8 cellular contexts compared by ENCODE assay signal in the genomic region with DNA sequence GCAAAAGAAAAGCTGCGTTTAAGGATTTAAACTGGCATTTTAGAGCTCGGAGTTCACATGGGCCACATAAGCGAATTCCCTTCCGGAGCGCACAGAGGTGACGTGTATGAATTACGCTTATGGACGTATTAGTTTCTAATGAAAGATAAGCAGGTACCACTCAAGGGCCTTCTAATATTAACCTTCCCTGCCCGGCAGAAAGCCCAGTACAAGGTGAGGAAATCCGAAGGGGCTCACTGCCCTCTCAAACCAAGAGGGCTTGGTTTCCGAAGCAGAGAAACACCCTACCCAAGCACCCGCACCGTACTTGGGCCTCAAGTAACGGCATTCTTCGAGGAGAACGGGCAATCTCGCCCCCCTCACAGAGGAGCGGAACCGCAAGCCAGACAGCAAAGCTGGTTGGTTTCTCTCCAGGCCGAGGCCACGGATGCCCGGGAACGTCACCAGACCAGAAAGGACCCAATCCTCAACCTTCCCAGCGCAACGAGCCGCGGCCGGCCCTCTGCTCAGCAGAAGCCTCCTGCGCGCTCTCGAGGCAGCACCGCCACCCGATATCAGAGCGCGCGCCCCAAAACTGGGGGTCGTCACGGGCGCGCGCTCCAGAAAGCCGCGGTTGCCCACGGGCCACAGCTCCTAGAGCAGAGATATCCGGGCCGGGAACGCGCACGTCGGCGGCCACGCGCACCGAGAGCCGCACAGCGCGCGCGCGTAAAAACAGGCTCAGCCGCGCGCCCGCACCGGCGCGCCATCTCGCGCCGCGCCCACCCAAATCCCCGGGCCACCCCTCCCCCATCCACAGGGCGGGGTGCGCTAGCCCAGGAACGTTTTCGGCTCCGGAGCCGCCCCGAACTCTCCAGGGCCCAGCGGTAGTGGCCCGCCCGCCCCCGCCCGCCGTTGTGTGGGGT. TPM values are rescaled to one million over a fixed set of nuclear protein-coding genes. Genes with fewer than 3 reads are reported as not detected.
DNase-seq lines count a peak whose midpoint lies in the region; ATAC-seq, FAIRE-seq and TF ChIP-seq lines count a peak whose summit lies in the region.

No MANE protein-coding gene starts in this region.

- H3K27ac Mint-ChIP-seq in astrocyte (ENCODE audit: unreplicated experiment), result peak overlapping the region; percentile 97

- no peak for TF ChIP-seq CTCF in HCT116 (IDR thresholded peaks at IDR 0.05 in 2 of 3, conservative IDR thresholded peaks at IDR 0.05 in 1 of 3; ENCODE audit: borderline replicate concordance in 1 of 3, insufficient read depth in 1 of 3, low read depth in 2 of 3, low read length in 2 of 3)
- no peak for TF ChIP-seq CTCF in MM.1S (IDR thresholded peaks at IDR 0.05; ENCODE audit: low read length)
- TF ChIP-seq CTCF in astrocyte (IDR thresholded peaks at IDR 0.05; ENCODE audit: insufficient read depth, low read depth, low read length), result no peak
- no peak for TF ChIP-seq CTCF in retinal pigment epithelial cell (conservative IDR thresholded peaks at IDR 0.05; ENCODE audit: low read depth, low read length)

- H3K4me3 ChIP-seq in GM08714 (ENCODE audit: low read length) (peak overlapping the region; percentile 77), HCT116 (replicated peaks in 1 of 2; ENCODE audit: low read depth in 1 of 2, low read length in 2 of 2) (peak overlapping the region; percentile 69 to 75), MM.1S (ENCODE audit: low read length) (peak overlapping the region; percentile 97), astrocyte (ENCODE audit: insufficient read depth, low read depth, low read length) (peak overlapping the region; percentile 87), retinal pigment epithelial cell (ENCODE audit: low read length) (peak overlapping the region; percentile 98)

- no peak for TF ChIP-seq RAD21 in HCT116 (IDR thresholded peaks at IDR 0.05; ENCODE audit: low read depth)

- H3K27me3 ChIP-seq in HCT116 (ENCODE audit: insufficient read depth, low read length) (no peaks in the 10 kb centered on the region), MM.1S (replicated peaks; ENCODE audit: insufficient read depth, low read length) (no peaks in the 10 kb centered on the region), astrocyte (ENCODE audit: insufficient read depth, low read length) (no peaks in the 10 kb centered on the region)

- H4K20me1 ChIP-seq in HCT116 (ENCODE audit: insufficient read depth) (no peaks in the 10 kb centered on the region; the same call in 1 of the 2 replicates), MM.1S (ENCODE audit: insufficient read depth, low read length) (peaks cover 6% of the 10 kb centered on the region), astrocyte (ENCODE audit: insufficient read depth, low read length) (peaks cover 48% of the 10 kb centered on the region)

- peak; percentile 43 for ATAC-seq in HCT116

- H3K4me3 Mint-ChIP-seq in astrocyte (ENCODE audit: unreplicated experiment), result peak overlapping the region; percentile 93

- H3K9me3 ChIP-seq in HCT116 (ENCODE audit: control insufficient read depth in 1 of 2, insufficient read depth in 1 of 2, low read depth in 1 of 2, low read length in 2 of 2), result no peaks in the 10 kb centered on the region
- no peaks in the 10 kb centered on the region for H3K9me3 ChIP-seq in MM.1S (replicated peaks; ENCODE audit: insufficient read depth, low read length)
- H3K9me3 ChIP-seq in astrocyte (ENCODE audit: insufficient read depth, low read depth, low read length), result no peaks in the 10 kb centered on the region

- H3F3A ChIP-seq in MM.1S (ENCODE audit: insufficient read depth, low read length), result peaks cover 25% of the 10 kb centered on the region

- BruUV-seq in HCT116 (replicated peaks; lab: Mats Ljungman, UMichigan), result TSS peak; percentile 72

- H3K79me2 ChIP-seq in HCT116 (ENCODE audit: insufficient read depth, low read length) (peaks cover 51% of the 10 kb centered on the region), MM.1S (ENCODE audit: low read length) (peaks cover 52% of the 10 kb centered on the region), astrocyte (ENCODE audit: insufficient read depth, low read length) (peaks cover 50% of the 10 kb centered on the region)

- peaks cover 15% of the 10 kb centered on the region for H3K4me1 Mint-ChIP-seq in astrocyte (ENCODE audit: low read depth, unreplicated experiment)

- POLR2A ChIA-PET in HCT116 (lab: Charles Lee), result interaction anchor here (0.7 to 3.2 kb wide), 18 partner anchors 7 to 837 kb away, joined by 3 to 36 read pairs (median 6); a partner anchor contains a TSS

- no peak for FAIRE-seq in astrocyte (lab: Jason Lieb, UNC)

- H3K27ac ChIP-seq in HCT116 (ENCODE audit: low read depth, low read length), result peak overlapping the region; percentile 90
- peak overlapping the region; percentile 90 for H3K27ac ChIP-seq in MM.1S (ENCODE audit: low read length)
- H3K27ac ChIP-seq in astrocyte (ENCODE audit: low read depth, low read length), result peak overlapping the region; percentile 94

- TF ChIP-seq POLR2A in HCT116 (IDR thresholded peaks at IDR 0.05; ENCODE audit: borderline replicate concordance, extremely low read depth, insufficient read depth, insufficient read length), result no peak

- peaks cover 0 to 23% of the 10 kb centered on the region in 2 experiments; a peak in 1 of 4 replicates for H3K36me3 ChIP-seq in HCT116 (ENCODE audit: control insufficient read depth in 1 of 2, insufficient read depth in 2 of 2, low read length in 2 of 2)
- peaks cover 5% of the 10 kb centered on the region; the same call in 1 of the 2 replicates for H3K36me3 ChIP-seq in MM.1S (replicated peaks; ENCODE audit: insufficient read depth, low read length)
- peaks cover 10% of the 10 kb centered on the region for H3K36me3 ChIP-seq in astrocyte (ENCODE audit: insufficient read depth, low read length)

- H3K9me2 ChIP-seq in HCT116 (ENCODE audit: insufficient read depth), result no peaks in the 10 kb centered on the region
- H3K9me2 ChIP-seq in MM.1S (replicated peaks; ENCODE audit: insufficient read depth, low read length), result no peaks in the 10 kb centered on the region

- intact Hi-C loops in HCT116 (cut with micrococcal nuclease), result no loop called here

- CTCF ChIA-PET in HCT116 (lab: Charles Lee), result interaction anchor here (0.6 to 3.5 kb wide), 11 partner anchors 10 to 838 kb away, joined by 3 to 29 read pairs (median 5); a partner anchor contains a TSS

- no peaks in the 10 kb centered on the region for H3K27me3 Mint-ChIP-seq in astrocyte (ENCODE audit: low read depth, unreplicated experiment)

- DNase-seq in HCT116 (ENCODE audit: low read depth, low spot score) (peak; percentile 49), MM.1S (peak; percentile 74), T-helper 22 cell (ENCODE audit: low read depth) (peak; percentile 65), astrocyte (ENCODE audit: low read depth) (peak; percentile 81), hippocampal formation (lab: John Stamatoyannopoulos, UW) (peak; percentile 46 to 75), retinal pigment epithelial cell (ENCODE audit: low read depth) (peak; percentile 73), GM19240 (ENCODE audit: insufficient read length, low spot score) (no peak)

- no peaks in the 10 kb centered on the region for H3K9me3 Mint-ChIP-seq in astrocyte (ENCODE audit: unreplicated experiment)

- peak overlapping the region; percentile 78 for H3K4me2 ChIP-seq in HCT116 (ENCODE audit: low read length)
- H3K4me2 ChIP-seq in MM.1S (ENCODE audit: low read depth, low read length), result peak overlapping the region; percentile 89
- peak overlapping the region; percentile 85 for H3K4me2 ChIP-seq in astrocyte (ENCODE audit: low read length)

- H3K36me3 Mint-ChIP-seq in astrocyte (ENCODE audit: low read depth, unreplicated experiment), result peaks cover 8% of the 10 kb centered on the region

- peaks cover 6 to 23% of the 10 kb centered on the region in 2 experiments; a peak in 3 of 4 replicates for H3K4me1 ChIP-seq in HCT116 (ENCODE audit: control insufficient read depth in 1 of 2, insufficient read depth in 2 of 2, low read length in 2 of 2)
- H3K4me1 ChIP-seq in MM.1S (ENCODE audit: low read length), result peaks cover 4% of the 10 kb centered on the region
- peaks cover 13% of the 10 kb centered on the region for H3K4me1 ChIP-seq in astrocyte (ENCODE audit: insufficient read depth, low read length)

- no peak overlapping the region for H2AFZ ChIP-seq in HCT116 (ENCODE audit: low read depth, low read length, poor library complexity, severe bottlenecking)
- H2AFZ ChIP-seq in MM.1S (ENCODE audit: low read length), result peak overlapping the region; percentile 30; the same call in 1 of the 2 replicates
- peak overlapping the region; percentile 36 for H2AFZ ChIP-seq in astrocyte (ENCODE audit: low read depth, low read length)

- RAD21 ChIA-PET in HCT116 (lab: Charles Lee; ENCODE audit: low non-redundant PET in 1 of 2, low total read pairs in 2 of 2, uncharacterized antibody in 2 of 2, unreplicated experiment in 2 of 2), result interaction anchor here (0.7 to 1.7 kb wide), 5 partner anchors 18 to 105 kb away, joined by 3 to 8 read pairs (median 4); a partner anchor contains a TSS

- peak overlapping the region; percentile 83 for H3K9ac ChIP-seq in HCT116 (ENCODE audit: low read length)
- H3K9ac ChIP-seq in MM.1S (ENCODE audit: low read length), result peak overlapping the region; percentile 90
- peak overlapping the region; percentile 96 for H3K9ac ChIP-seq in astrocyte (ENCODE audit: low read length)

TF ChIP-seq in HCT116, 20 proteins besides CTCF, POLR2A, EP300 and RAD21 (continues in another document):
- TF ChIP-seq FOSL1 (IDR thresholded peaks at IDR 0.05; ENCODE audit: low read depth) (no peak), TCF7L2 (IDR thresholded peaks at IDR 0.05; ENCODE audit: borderline replicate concordance, extremely low read depth, insufficient read depth, insufficient read length) (no peak), YY1 (IDR thresholded peaks at IDR 0.05; ENCODE audit: extremely low read depth, insufficient replicate concordance, low read depth, low read length) (no peak), EZH2 (IDR thresholded peaks at IDR 0.05) (no peak), SRF (IDR thresholded peaks at IDR 0.05; ENCODE audit: low read depth) (no peak)
- TF ChIP-seq, protein P1, sequence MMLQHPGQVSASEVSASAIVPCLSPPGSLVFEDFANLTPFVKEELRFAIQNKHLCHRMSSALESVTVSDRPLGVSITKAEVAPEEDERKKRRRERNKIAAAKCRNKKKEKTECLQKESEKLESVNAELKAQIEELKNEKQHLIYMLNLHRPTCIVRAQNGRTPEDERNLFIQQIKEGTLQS (IDR thresholded peaks at IDR 0.05), result no peak

RNA-seq across cellular contexts. Expression of a gene that starts 0.7 kb away (rescaled TPM):
- total RNA-seq in HCT116 (2021; ENCODE audit: unreplicated experiment) (105 TPM), astrocyte (109 and 119 TPM in 2 replicates)
- 50.7 and 57.0 TPM in 2 replicates for polyA plus RNA-seq in HCT116 (2012)

RNA-seq across cellular contexts. Expression of a gene that starts 11.4 kb away (rescaled TPM):
- total RNA-seq in HCT116 (2021; ENCODE audit: unreplicated experiment) (346 TPM), astrocyte (189 and 231 TPM in 2 replicates)
- polyA plus RNA-seq in HCT116 (2012), result 451 and 469 TPM in 2 replicates

RNA-seq across cellular contexts. Expression of a gene that starts 27.4 kb away (rescaled TPM):
- total RNA-seq in HCT116 (2021; ENCODE audit: unreplicated experiment) (92.8 TPM), astrocyte (28.7 and 31.7 TPM in 2 replicates)
- 58.3 and 75.2 TPM in 2 replicates for polyA plus RNA-seq in HCT116 (2012)

RNA-seq across cellular contexts. Expression of a gene that starts 39.6 kb away (rescaled TPM):
- 213 TPM for total RNA-seq in HCT116 (2021; ENCODE audit: unreplicated experiment)
- 277 and 293 TPM in 2 replicates for polyA plus RNA-seq in HCT116 (2012)
- total RNA-seq in astrocyte, result 344 and 391 TPM in 2 replicates
